In genomic region chr1:51949014-51949702, GRCh38 we compare ENCODE assay signal across 23 cellular contexts. TPM values are rescaled to one million over a fixed set of nuclear protein-coding genes. Genes with fewer than 3 reads are reported as not detected.
"Had no signal": no experiment of that assay in that cellular context is flagged by ENCODE, and none has a peak within 500 bp of the region (broad histone marks: within the 10 kb centered on the region; RNA-seq: fewer than 3 reads in every experiment).

No MANE protein-coding gene starts in this region.

- H3K27me3 ChIP-seq: ascending aorta, brain microvascular endothelial cell, sigmoid colon, testis had no signal

- H3K9me3 Mint-ChIP-seq: activated naive CD4-positive, alpha-beta T cell treated with anti-CD3 and anti-CD28 coated beads, Interleukin-2, amount 50 U/mL, for 72 hours; activated T-cell treated with anti-CD3 and anti-CD28 coated beads, Interleukin-2, amount 50 U/mL, for 24 hours; activated T-helper 17 cell treated with anti-CD3 and anti-CD28 coated beads, Interleukin-2, amount 50 U/mL, for 72 hours had no signal

- DNase-seq: activated CD4-positive, alpha-beta T cell treated with anti-CD3 and anti-CD28 coated beads, Interleukin-2, amount 50 U/mL, for 4 hours; activated CD8-positive, alpha-beta memory T cell treated with anti-CD3 and anti-CD28 coated beads for 24 hours; activated CD8-positive, alpha-beta memory T cell treated with anti-CD3 and anti-CD28 coated beads, Interleukin-2, amount 50 U/mL, for 4 hours; activated T-cell treated with anti-CD3 and anti-CD28 coated beads, Interleukin-2, amount 50 U/mL, for 24 hours; brain microvascular endothelial cell; central memory CD4-positive, alpha-beta T cell; effector memory CD4-positive, alpha-beta T cell; esophagus squamous epithelium; head of caudate nucleus; islet precursor cell; left colon; mesenchymal stem cell; occipital lobe; sigmoid colon; stimulated activated CD4-positive, alpha-beta T cell treated with anti-CD3 and anti-CD28 coated beads, Interleukin-4, amount 100 ng/mL, for 1 hour; stimulated activated naive CD4-positive, alpha-beta T cell; testis had no signal

- H3K27ac Mint-ChIP-seq: activated naive CD4-positive, alpha-beta T cell treated with anti-CD3 and anti-CD28 coated beads, Interleukin-2, amount 50 U/mL, for 72 hours; activated T-cell treated with anti-CD3 and anti-CD28 coated beads, Interleukin-2, amount 50 U/mL, for 24 hours; activated T-helper 17 cell treated with anti-CD3 and anti-CD28 coated beads, Interleukin-2, amount 50 U/mL, for 72 hours had no signal

- H3K9me3 ChIP-seq: ascending aorta, gastroesophageal sphincter, sigmoid colon, testis had no signal

- H3K4me1 ChIP-seq: ascending aorta, gastroesophageal sphincter, sigmoid colon, testis had no signal

- FAIRE-seq: colon had no signal

- ATAC-seq: activated naive CD4-positive, alpha-beta T cell treated with anti-CD3 and anti-CD28 coated beads, Interleukin-2, amount 50 U/mL, for 72 hours; activated T-helper 17 cell treated with anti-CD3 and anti-CD28 coated beads, Interleukin-2, amount 50 U/mL, for 72 hours; gastroesophageal sphincter; left colon had no signal

- H3K4me3 Mint-ChIP-seq: activated T-cell treated with anti-CD3 and anti-CD28 coated beads, Interleukin-2, amount 50 U/mL, for 24 hours; activated T-helper 17 cell treated with anti-CD3 and anti-CD28 coated beads, Interleukin-2, amount 50 U/mL, for 72 hours had no signal

- H3K4me3 ChIP-seq: ascending aorta, esophagus squamous epithelium, gastroesophageal sphincter, sigmoid colon, smooth muscle cell, testis had no signal

- H3K4me2 ChIP-seq: smooth muscle cell had no signal

- H3K36me3 Mint-ChIP-seq: activated naive CD4-positive, alpha-beta T cell treated with anti-CD3 and anti-CD28 coated beads, Interleukin-2, amount 50 U/mL, for 72 hours had no signal

- H3K4me1 Mint-ChIP-seq: activated T-helper 17 cell treated with anti-CD3 and anti-CD28 coated beads, Interleukin-2, amount 50 U/mL, for 72 hours had no signal

- H3K27ac ChIP-seq: ascending aorta, brain microvascular endothelial cell, gastroesophageal sphincter, sigmoid colon, testis had no signal

- H3K36me3 ChIP-seq: ascending aorta, brain microvascular endothelial cell, esophagus squamous epithelium, gastroesophageal sphincter, sigmoid colon had no signal

RNA-seq across cellular contexts. Expression of gene RAB3B, which starts 41.3 kb away (rescaled TPM):
- total RNA-seq: ascending aorta had no signal
